In the genomic region with DNA sequence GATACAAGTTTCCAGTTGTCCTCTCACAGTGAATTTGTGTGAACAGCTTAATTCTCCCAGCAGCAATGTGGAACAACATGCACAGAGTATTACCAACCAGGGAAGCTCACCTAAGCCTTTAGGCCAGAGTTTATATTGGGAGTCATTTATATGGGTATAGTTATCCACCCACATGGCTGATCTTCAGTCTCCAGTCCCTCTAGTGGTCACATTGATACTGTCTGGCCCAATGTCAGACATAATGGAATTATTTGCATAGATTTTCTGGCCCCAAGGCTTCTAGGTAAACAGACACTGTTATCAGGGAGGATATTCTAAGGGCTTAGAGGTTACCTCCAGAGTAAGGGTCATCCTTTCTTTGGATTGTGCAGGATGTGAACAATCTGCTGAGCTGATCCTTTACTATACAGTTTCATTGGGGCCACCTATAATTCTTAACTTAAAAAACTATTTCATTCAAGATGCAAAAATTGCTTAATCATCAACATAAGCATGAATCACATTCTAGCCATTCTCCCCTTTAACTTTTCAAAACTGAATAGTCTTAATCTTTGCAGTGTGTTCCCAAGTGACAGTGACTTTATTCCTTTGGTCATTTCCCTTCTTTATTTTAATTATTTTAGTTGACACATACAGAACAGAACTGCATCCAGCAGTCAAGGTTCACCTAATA, we compare ENCODE assay signal across 8 cellular contexts.
DNase-seq lines count a peak whose midpoint lies in the region; ATAC-seq and TF ChIP-seq lines count a peak whose summit lies in the region.

No MANE protein-coding gene starts in this region.

- DNase-seq in CD14-positive monocyte (ENCODE audit: low spot score) (no peak), NCI-H69 (lab: John Stamatoyannopoulos, UW) (peak; percentile 12), glomerular visceral epithelial cell (ENCODE audit: extremely low spot score) (peak; percentile 28), NCI-H774 (lab: John Stamatoyannopoulos, UW) (no peak), iPS-NIHi7 (ENCODE audit: extremely low spot score) (no peak), NCI-H2107 (lab: John Stamatoyannopoulos, UW) (no peak)
- DNase-seq in stimulated activated CD4-positive, alpha-beta T cell treated with anti-CD3 and anti-CD28 coated beads, Interleukin-2, amount 100 ng/mL, for 48 hours: no peak

- H3K27ac Mint-ChIP-seq in CD14-positive monocyte: no peak overlapping the region

- H3K9me3 Mint-ChIP-seq in CD14-positive monocyte: peaks cover 6 to 23% (median 8%) of the 10 kb centered on the region in 7 donors

- ATAC-seq in GM18868 (IDR thresholded peaks at IDR 0.05; ENCODE audit: unreplicated experiment): peak; percentile 69

- no peaks in the 10 kb centered on the region for H3K36me3 Mint-ChIP-seq in CD14-positive monocyte

- no peak overlapping the region for H3K4me3 Mint-ChIP-seq in CD14-positive monocyte

- no peaks in the 10 kb centered on the region for H3K4me1 Mint-ChIP-seq in CD14-positive monocyte

- H3K27me3 Mint-ChIP-seq in CD14-positive monocyte (ENCODE audit: low read depth in 3 of 3): no peaks in the 10 kb centered on the region

- intact Hi-C loops in CD14-positive monocyte (cut with micrococcal nuclease): no loop called here

- peak; percentile 26 for TF ChIP-seq CTCF in CD14-positive monocyte (IDR thresholded peaks at IDR 0.05)

Comparison
In these comparisons a context has a peak if more than half of its experiments do, and no peak if none do; other contexts are left out.
1. DNase-seq: peak in NCI-H69 (single experiment) and glomerular visceral epithelial cell (single experiment); none in CD14-positive monocyte (single experiment), NCI-H774 (single experiment), iPS-NIHi7 (single experiment), stimulated activated CD4-positive, alpha-beta T cell treated with anti-CD3 and anti-CD28 coated beads, Interleukin-2, amount 100 ng/mL, for 48 hours (0 of 2) and NCI-H2107 (single experiment).